In the genomic region with DNA sequence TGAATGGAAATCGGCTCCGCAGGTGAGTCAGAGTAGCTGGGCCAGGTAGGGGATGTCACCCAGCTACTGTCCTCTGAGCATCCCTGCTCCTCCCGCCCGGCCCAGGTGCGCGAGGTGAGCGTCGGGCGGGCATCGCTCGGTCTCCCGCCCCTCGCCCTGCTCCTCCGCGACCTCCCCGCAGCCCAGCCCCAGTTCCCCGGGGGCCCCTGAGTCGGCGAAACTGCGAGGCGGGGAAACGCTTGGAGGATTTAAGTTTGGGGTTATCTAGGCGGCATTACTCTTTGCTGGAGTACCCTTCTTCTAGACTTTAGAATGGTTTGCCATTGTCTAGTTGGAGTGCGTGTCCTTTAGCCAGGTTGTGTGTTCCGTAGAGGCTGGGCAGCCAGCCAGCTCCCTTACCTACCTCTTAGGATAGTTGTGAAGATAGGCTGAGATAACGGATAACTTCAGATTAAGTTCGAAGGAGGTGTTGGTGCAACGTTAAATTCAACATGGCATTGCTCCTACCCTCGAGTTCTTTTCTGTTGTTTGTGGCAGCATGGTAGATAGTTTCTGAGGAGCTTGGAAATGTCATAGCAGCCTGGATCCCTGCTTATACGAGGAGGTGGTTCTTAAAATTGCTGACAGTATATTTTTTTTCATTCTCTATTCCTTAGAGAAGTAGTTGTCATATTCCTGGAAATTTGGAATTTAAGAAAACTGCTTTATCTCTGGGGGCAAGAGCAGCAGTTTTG, we compare ENCODE assay signal across 1 cellular context.
TF ChIP-seq lines count a peak whose summit lies in the region.

No MANE protein-coding gene starts in this region.

TF ChIP-seq in GM12878, 131 proteins besides CTCF, POLR2A, EP300 and RAD21 (continued from another document):
- TF ChIP-seq CREM (IDR thresholded peaks at IDR 0.05; ENCODE audit: low read depth): no peak
- TF ChIP-seq ATF7 (IDR thresholded peaks at IDR 0.05; ENCODE audit: low read depth): no peak
- TF ChIP-seq CBFB (IDR thresholded peaks at IDR 0.05; ENCODE audit: low read depth): no peak
- TF ChIP-seq, protein P1, sequence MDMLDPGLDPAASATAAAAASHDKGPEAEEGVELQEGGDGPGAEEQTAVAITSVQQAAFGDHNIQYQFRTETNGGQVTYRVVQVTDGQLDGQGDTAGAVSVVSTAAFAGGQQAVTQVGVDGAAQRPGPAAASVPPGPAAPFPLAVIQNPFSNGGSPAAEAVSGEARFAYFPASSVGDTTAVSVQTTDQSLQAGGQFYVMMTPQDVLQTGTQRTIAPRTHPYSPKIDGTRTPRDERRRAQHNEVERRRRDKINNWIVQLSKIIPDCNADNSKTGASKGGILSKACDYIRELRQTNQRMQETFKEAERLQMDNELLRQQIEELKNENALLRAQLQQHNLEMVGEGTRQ (IDR thresholded peaks at IDR 0.05; ENCODE audit: borderline replicate concordance, low read depth, low read length): no peak
- TF ChIP-seq TCF3 (IDR thresholded peaks at IDR 0.05; ENCODE audit: borderline replicate concordance, insufficient read depth, low read depth, low read length): 0 out of 2 replicates have a peak, but pooled peaks have one; percentile 1
- TF ChIP-seq SIN3A (IDR thresholded peaks at IDR 0.05; ENCODE audit: low read depth, low read length): no peak
- TF ChIP-seq SMAD1 (IDR thresholded peaks at IDR 0.05; ENCODE audit: low read depth, partially characterized antibody): no peak
- TF ChIP-seq EED (IDR thresholded peaks at IDR 0.05; ENCODE audit: low read depth): peak; percentile 29; the same call in 1 of the 2 replicates
- 0 out of 2 replicates have a peak, but pooled peaks have one; percentile 3 for TF ChIP-seq DPF2 (IDR thresholded peaks at IDR 0.05)
- TF ChIP-seq, protein P2, sequence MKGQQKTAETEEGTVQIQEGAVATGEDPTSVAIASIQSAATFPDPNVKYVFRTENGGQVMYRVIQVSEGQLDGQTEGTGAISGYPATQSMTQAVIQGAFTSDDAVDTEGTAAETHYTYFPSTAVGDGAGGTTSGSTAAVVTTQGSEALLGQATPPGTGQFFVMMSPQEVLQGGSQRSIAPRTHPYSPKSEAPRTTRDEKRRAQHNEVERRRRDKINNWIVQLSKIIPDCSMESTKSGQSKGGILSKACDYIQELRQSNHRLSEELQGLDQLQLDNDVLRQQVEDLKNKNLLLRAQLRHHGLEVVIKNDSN (IDR thresholded peaks at IDR 0.05; ENCODE audit: borderline replicate concordance, extremely low read length, insufficient read depth, low read depth, low read length): no peak
- TF ChIP-seq, protein P3, sequence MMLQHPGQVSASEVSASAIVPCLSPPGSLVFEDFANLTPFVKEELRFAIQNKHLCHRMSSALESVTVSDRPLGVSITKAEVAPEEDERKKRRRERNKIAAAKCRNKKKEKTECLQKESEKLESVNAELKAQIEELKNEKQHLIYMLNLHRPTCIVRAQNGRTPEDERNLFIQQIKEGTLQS (IDR thresholded peaks at IDR 0.05; ENCODE audit: borderline replicate concordance, extremely low read depth, low read depth, low read length): no peak
- TF ChIP-seq RBBP5 (conservative IDR thresholded peaks at IDR 0.05): no peak; the same call in 1 of the 2 replicates
- no peak for TF ChIP-seq JUND (IDR thresholded peaks at IDR 0.05; ENCODE audit: low read depth, low read length)
- no peak for TF ChIP-seq GATAD2B (conservative IDR thresholded peaks at IDR 0.05; ENCODE audit: low read depth)
- TF ChIP-seq NR2F1 (conservative IDR thresholded peaks at IDR 0.05): no peak
- no peak for TF ChIP-seq TCF12 (IDR thresholded peaks at IDR 0.05; ENCODE audit: low read depth, low read length)
- TF ChIP-seq CHD1 (IDR thresholded peaks at IDR 0.05; ENCODE audit: low read depth, low read length): no peak
- 0 out of 2 replicates have a peak, but pooled peaks have one; percentile 10 for TF ChIP-seq RCOR1 (conservative IDR thresholded peaks at IDR 0.05; ENCODE audit: low read depth, low read length)
- no peak for TF ChIP-seq HDAC6 (IDR thresholded peaks at IDR 0.05; ENCODE audit: unreplicated experiment)
- no peak for TF ChIP-seq ZNF274 (IDR thresholded peaks at IDR 0.05; ENCODE audit: insufficient read depth, insufficient read length)
- no peak for TF ChIP-seq CREB1 (IDR thresholded peaks at IDR 0.05; ENCODE audit: low read depth)
- TF ChIP-seq SREBF2 (IDR thresholded peaks at IDR 0.05; ENCODE audit: low read length): no peak
- TF ChIP-seq MYC (IDR thresholded peaks at IDR 0.05; ENCODE audit: insufficient read depth, insufficient read length, insufficient replicate concordance, low read length, severe bottlenecking): no peak
- TF ChIP-seq, protein P4, sequence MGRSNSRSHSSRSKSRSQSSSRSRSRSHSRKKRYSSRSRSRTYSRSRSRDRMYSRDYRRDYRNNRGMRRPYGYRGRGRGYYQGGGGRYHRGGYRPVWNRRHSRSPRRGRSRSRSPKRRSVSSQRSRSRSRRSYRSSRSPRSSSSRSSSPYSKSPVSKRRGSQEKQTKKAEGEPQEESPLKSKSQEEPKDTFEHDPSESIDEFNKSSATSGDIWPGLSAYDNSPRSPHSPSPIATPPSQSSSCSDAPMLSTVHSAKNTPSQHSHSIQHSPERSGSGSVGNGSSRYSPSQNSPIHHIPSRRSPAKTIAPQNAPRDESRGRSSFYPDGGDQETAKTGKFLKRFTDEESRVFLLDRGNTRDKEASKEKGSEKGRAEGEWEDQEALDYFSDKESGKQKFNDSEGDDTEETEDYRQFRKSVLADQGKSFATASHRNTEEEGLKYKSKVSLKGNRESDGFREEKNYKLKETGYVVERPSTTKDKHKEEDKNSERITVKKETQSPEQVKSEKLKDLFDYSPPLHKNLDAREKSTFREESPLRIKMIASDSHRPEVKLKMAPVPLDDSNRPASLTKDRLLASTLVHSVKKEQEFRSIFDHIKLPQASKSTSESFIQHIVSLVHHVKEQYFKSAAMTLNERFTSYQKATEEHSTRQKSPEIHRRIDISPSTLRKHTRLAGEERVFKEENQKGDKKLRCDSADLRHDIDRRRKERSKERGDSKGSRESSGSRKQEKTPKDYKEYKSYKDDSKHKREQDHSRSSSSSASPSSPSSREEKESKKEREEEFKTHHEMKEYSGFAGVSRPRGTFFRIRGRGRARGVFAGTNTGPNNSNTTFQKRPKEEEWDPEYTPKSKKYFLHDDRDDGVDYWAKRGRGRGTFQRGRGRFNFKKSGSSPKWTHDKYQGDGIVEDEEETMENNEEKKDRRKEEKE (IDR thresholded peaks at IDR 0.05): no peak
- TF ChIP-seq ZNF217 (IDR thresholded peaks at IDR 0.05): no peak
- TF ChIP-seq, protein P5, sequence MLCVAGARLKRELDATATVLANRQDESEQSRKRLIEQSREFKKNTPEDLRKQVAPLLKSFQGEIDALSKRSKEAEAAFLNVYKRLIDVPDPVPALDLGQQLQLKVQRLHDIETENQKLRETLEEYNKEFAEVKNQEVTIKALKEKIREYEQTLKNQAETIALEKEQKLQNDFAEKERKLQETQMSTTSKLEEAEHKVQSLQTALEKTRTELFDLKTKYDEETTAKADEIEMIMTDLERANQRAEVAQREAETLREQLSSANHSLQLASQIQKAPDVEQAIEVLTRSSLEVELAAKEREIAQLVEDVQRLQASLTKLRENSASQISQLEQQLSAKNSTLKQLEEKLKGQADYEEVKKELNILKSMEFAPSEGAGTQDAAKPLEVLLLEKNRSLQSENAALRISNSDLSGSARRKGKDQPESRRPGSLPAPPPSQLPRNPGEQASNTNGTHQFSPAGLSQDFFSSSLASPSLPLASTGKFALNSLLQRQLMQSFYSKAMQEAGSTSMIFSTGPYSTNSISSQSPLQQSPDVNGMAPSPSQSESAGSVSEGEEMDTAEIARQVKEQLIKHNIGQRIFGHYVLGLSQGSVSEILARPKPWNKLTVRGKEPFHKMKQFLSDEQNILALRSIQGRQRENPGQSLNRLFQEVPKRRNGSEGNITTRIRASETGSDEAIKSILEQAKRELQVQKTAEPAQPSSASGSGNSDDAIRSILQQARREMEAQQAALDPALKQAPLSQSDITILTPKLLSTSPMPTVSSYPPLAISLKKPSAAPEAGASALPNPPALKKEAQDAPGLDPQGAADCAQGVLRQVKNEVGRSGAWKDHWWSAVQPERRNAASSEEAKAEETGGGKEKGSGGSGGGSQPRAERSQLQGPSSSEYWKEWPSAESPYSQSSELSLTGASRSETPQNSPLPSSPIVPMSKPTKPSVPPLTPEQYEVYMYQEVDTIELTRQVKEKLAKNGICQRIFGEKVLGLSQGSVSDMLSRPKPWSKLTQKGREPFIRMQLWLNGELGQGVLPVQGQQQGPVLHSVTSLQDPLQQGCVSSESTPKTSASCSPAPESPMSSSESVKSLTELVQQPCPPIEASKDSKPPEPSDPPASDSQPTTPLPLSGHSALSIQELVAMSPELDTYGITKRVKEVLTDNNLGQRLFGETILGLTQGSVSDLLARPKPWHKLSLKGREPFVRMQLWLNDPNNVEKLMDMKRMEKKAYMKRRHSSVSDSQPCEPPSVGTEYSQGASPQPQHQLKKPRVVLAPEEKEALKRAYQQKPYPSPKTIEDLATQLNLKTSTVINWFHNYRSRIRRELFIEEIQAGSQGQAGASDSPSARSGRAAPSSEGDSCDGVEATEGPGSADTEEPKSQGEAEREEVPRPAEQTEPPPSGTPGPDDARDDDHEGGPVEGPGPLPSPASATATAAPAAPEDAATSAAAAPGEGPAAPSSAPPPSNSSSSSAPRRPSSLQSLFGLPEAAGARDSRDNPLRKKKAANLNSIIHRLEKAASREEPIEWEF (IDR thresholded peaks at IDR 0.05; ENCODE audit: insufficient replicate concordance, low read depth, low read length): no peak
- TF ChIP-seq, protein P6, sequence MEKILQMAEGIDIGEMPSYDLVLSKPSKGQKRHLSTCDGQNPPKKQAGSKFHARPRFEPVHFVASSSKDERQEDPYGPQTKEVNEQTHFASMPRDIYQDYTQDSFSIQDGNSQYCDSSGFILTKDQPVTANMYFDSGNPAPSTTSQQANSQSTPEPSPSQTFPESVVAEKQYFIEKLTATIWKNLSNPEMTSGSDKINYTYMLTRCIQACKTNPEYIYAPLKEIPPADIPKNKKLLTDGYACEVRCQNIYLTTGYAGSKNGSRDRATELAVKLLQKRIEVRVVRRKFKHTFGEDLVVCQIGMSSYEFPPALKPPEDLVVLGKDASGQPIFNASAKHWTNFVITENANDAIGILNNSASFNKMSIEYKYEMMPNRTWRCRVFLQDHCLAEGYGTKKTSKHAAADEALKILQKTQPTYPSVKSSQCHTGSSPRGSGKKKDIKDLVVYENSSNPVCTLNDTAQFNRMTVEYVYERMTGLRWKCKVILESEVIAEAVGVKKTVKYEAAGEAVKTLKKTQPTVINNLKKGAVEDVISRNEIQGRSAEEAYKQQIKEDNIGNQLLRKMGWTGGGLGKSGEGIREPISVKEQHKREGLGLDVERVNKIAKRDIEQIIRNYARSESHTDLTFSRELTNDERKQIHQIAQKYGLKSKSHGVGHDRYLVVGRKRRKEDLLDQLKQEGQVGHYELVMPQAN (conservative IDR thresholded peaks at IDR 0.05): no peak; the same call in 1 of the 2 replicates
- TF ChIP-seq POU2F2 (IDR thresholded peaks at IDR 0.05; ENCODE audit: borderline replicate concordance, low read depth, low read length): no peak
- TF ChIP-seq SMARCA5 (IDR thresholded peaks at IDR 0.05): no peak
